8 cellular contexts compared by ENCODE assay signal in the genomic region with DNA sequence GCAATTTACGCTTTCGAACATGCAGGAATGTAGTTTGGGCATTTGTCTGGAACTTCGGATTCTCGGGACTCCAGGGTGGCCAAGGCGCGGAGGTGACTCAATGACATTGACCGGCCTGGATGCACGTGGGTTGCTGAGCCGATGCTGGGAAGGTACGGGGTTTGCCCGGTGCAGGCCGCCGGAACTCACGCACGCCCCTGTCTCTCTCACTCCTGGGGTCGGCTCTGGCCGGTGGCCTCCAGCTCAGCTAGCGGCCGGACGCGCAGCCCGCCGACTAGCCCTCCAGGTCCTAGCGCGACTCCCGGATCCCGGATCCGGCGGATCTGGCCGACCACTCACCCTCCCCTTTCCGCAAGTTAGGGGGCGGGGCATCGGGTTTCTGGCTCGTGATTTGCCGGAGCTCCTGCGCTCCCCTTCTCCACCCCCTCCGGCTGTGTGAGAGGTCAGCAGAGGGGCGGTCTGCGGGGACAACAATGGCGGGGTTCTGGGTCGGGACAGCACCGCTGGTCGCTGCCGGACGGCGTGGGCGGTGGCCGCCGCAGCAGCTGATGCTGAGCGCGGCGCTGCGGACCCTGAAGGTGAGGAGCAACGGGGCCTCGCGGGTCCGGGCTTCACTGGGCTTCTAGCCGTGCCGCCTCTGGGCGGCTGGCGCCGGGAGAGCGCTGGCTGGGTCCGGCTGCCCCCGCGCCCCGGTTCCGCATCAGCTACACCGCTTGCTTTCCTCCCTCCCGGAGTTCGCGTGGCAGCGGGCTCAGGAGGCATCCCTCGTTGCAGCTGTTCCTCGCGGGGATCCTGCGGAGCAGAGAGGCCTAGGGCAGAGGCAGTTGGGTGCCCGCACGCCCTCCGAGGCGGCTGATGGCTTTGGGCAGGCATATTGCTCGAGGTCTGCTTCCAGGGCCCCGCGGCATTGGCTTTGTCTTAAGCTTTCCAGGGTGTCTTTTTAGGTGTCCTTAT. TPM values are rescaled to one million over a fixed set of nuclear protein-coding genes. Genes with fewer than 3 reads are reported as not detected.
DNase-seq lines count a peak whose midpoint lies in the region; ATAC-seq lines count a peak whose summit lies in the region.

Gene PCCA (plus strand): TSS at position 446 of the 954 bp plus-strand sequence. CDS start 28 bp downstream, at position 474.

- no peaks in the 10 kb centered on the region for H3K9me3 Mint-ChIP-seq in activated CD4-positive, alpha-beta T cell treated with anti-CD3 and anti-CD28 coated beads, Interleukin-2, amount 10 ng/mL, durations not matched to agents 24 days and 14 days

- no peaks in the 10 kb centered on the region for H3K36me3 Mint-ChIP-seq in activated CD4-positive, alpha-beta T cell treated with anti-CD3 and anti-CD28 coated beads, Interleukin-2, amount 10 ng/mL, durations not matched to agents 24 days and 14 days (ENCODE audit: low read depth)

- no peaks in the 10 kb centered on the region for H3K27me3 ChIP-seq in layer of hippocampus (ENCODE audit: control insufficient read depth, insufficient read depth, low read length)

- H3K4me3 Mint-ChIP-seq in activated CD4-positive, alpha-beta T cell treated with anti-CD3 and anti-CD28 coated beads, Interleukin-2, amount 10 ng/mL, durations not matched to agents 24 days and 14 days = peak within 1 kb of the TSS; percentile 94

- ATAC-seq in GM19025 (IDR thresholded peaks at IDR 0.05; ENCODE audit: low read depth, unreplicated experiment) (peak; percentile 96), HG03280 (IDR thresholded peaks at IDR 0.05; ENCODE audit: unreplicated experiment) (peak; percentile 95)

- peak within 1 kb of the TSS; percentile 86 for H3K27ac Mint-ChIP-seq in activated CD4-positive, alpha-beta T cell treated with anti-CD3 and anti-CD28 coated beads, Interleukin-2, amount 10 ng/mL, durations not matched to agents 24 days and 14 days

- H3K27ac ChIP-seq in layer of hippocampus (ENCODE audit: low read depth, low read length) = peak within 1 kb of the TSS; percentile 67

- peaks cover 4% of the 10 kb centered on the region for H3K27me3 Mint-ChIP-seq in activated CD4-positive, alpha-beta T cell treated with anti-CD3 and anti-CD28 coated beads, Interleukin-2, amount 10 ng/mL, durations not matched to agents 24 days and 14 days

- H3K4me1 Mint-ChIP-seq in activated CD4-positive, alpha-beta T cell treated with anti-CD3 and anti-CD28 coated beads, Interleukin-2, amount 10 ng/mL, durations not matched to agents 24 days and 14 days = peaks cover 18% of the 10 kb centered on the region

- peak; percentile 98 for DNase-seq in AG20443 (ENCODE audit: low spot score)
- peak; percentile 85 to 88 for DNase-seq in NCI-H524 (lab: John Stamatoyannopoulos, UW)
- DNase-seq in activated CD4-positive, alpha-beta T cell treated with anti-CD3 and anti-CD28 coated beads, Interleukin-2, amount 10 ng/mL, durations not matched to agents 24 days and 14 days = peak; percentile 95
- DNase-seq in cortex of kidney (lab: John Stamatoyannopoulos, UW) = peak; percentile 94
- peak; percentile 58 to 84 (median 68) for DNase-seq in stimulated activated CD4-positive, alpha-beta T cell treated with anti-CD3 and anti-CD28 coated beads, Interleukin-1b, Interleukin-23, amount 100 ng/mL, for 24 hours (ENCODE audit: low read depth in 4 of 4, low spot score in 1 of 4)

- intact Hi-C loops in activated CD4-positive, alpha-beta T cell treated with anti-CD3 and anti-CD28 coated beads, Interleukin-2, amount 10 ng/mL, durations not matched to agents 24 days and 14 days (cut with micrococcal nuclease) = loop anchor here (2.0 to 5.0 kb wide), 3 partner anchors 43 to 432 kb away; no protein-coding TSS in a partner anchor

RNA-seq across cellular contexts. Expression of gene PCCA, which starts in this region (rescaled TPM):
- total RNA-seq in activated CD4-positive, alpha-beta T cell treated with anti-CD3 and anti-CD28 coated beads, Interleukin-2, amount 10 ng/mL, durations not matched to agents 24 days and 14 days = 5.8 and 6.4 TPM in 2 replicates

Comparison
In these comparisons a context has a peak if more than half of its experiments do, and no peak if none do; other contexts are left out.
1. Peak in every context shown above with its lines: DNase-seq, ATAC-seq and H3K27ac ChIP-seq.